Comparison of ENCODE assay signal across 8 cellular contexts in the genomic region with DNA sequence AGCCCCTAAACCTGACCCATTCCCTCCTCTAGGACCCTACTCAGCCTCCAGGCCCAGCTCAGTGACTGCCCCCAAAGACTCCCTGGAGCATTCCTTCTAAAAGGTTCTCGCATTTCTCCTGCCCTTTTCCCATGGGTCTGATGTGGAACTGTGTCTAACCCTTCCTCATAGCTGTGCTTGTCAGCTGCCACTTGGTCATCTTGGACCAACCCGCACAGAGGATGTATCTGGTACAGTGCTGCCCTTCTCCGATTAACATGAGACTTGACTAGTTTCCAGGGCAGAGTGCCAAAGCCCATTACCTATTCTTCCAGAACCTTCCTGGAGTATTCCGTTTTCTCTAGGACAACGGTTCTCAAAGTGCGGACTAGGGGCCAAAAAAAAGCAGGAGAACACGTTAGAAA. TPM values are rescaled to one million over a fixed set of nuclear protein-coding genes. Genes with fewer than 3 reads are reported as not detected.
A peak's percentile ranks its signal among the peaks of the same experiment; 100 is the strongest.
DNase-seq lines count a peak whose midpoint lies in the region; ATAC-seq, FAIRE-seq and TF ChIP-seq lines count a peak whose summit lies in the region.

No MANE protein-coding gene starts in this region.

- CTCF ChIA-PET in endothelial cell of umbilical vein (lab: Charles Lee): interaction anchor here (0.7 to 1.6 kb wide), 15 partner anchors 17 to 414 kb away, joined by 3 to 5 read pairs (median 3); no protein-coding TSS in a partner anchor

- H3K36me3 ChIP-seq in OCI-LY3 (replicated peaks; ENCODE audit: low read depth, low read length) (no peaks in the 10 kb centered on the region), endothelial cell of umbilical vein (ENCODE audit: control insufficient read depth in 2 of 2, extremely low read depth in 1 of 2, insufficient read depth in 2 of 2, low read length in 2 of 2) (no peaks in the 10 kb centered on the region)

- intact Hi-C loops in endothelial cell of umbilical vein (cut with micrococcal nuclease): loop anchor here (2.0 to 5.0 kb wide), 2 partner anchors 51 to 380 kb away; a partner anchor contains a TSS
- intact Hi-C loops in natural killer cell (cut with micrococcal nuclease): loop anchor here (1.0 to 10.0 kb wide), 3 partner anchors 50 to 387 kb away; a partner anchor contains a TSS

- TF ChIP-seq POLR2A in endothelial cell of umbilical vein (IDR thresholded peaks at IDR 0.05; ENCODE audit: low read depth, low read length): no peak

- H3K4me1 Mint-ChIP-seq in natural killer cell: peaks cover 29 to 36% of the 10 kb centered on the region in 2 donors

- H4K20me1 ChIP-seq in OCI-LY3 (ENCODE audit: insufficient read depth, low read length): no peaks in the 10 kb centered on the region
- no peaks in the 10 kb centered on the region for H4K20me1 ChIP-seq in endothelial cell of umbilical vein (replicated peaks; ENCODE audit: control insufficient read depth, extremely low read depth, insufficient read depth, low read length)

- peak overlapping the region; percentile 82 for H3K4me3 ChIP-seq in OCI-LY3 (ENCODE audit: low read length)
- peak overlapping the region in 2 of 3 experiments; percentile 17 to 78 for H3K4me3 ChIP-seq in endothelial cell of umbilical vein (replicated peaks in 1 of 3; ENCODE audit: insufficient read depth in 1 of 3, low read depth in 1 of 3, low read length in 3 of 3)

- in situ Hi-C loops in G401 (cut with HindIII; ENCODE audit: low sequenced_read_pairs): no loop called here

- H3K36me3 Mint-ChIP-seq in natural killer cell: no peaks in the 10 kb centered on the region

- H3K27ac ChIP-seq in OCI-LY3 (ENCODE audit: low read length) (peak overlapping the region; percentile 66), endothelial cell of umbilical vein (ENCODE audit: insufficient read depth, low read depth, low read length) (peak overlapping the region; percentile 87)

- H3K9me1 ChIP-seq in endothelial cell of umbilical vein (replicated peaks; ENCODE audit: control insufficient read depth, extremely low read depth, insufficient read depth, low read length): no peaks in the 10 kb centered on the region

- POLR2A ChIA-PET in endothelial cell of umbilical vein (lab: Charles Lee): interaction anchor here (1.2 kb wide), 1 partner anchor 9 kb away, joined by 3 read pairs; no protein-coding TSS in a partner anchor

- H3K9me3 ChIP-seq in OCI-LY3 (ENCODE audit: insufficient read depth, low read length) (no peaks in the 10 kb centered on the region), endothelial cell of umbilical vein (replicated peaks; ENCODE audit: control insufficient read depth, insufficient read depth, low read length) (no peaks in the 10 kb centered on the region)

- no peaks in the 10 kb centered on the region for H3K9me3 Mint-ChIP-seq in natural killer cell

- FAIRE-seq in endothelial cell of umbilical vein (lab: Jason Lieb, UNC): no peak

- H3K27me3 ChIP-seq in OCI-LY3 (ENCODE audit: low read depth, low read length) (no peaks in the 10 kb centered on the region), endothelial cell of umbilical vein (ENCODE audit: control insufficient read depth in 2 of 2, insufficient read depth in 2 of 2, low read length in 2 of 2) (no peaks in the 10 kb centered on the region)

- H3K27me3 Mint-ChIP-seq in natural killer cell (ENCODE audit: low read depth in 2 of 2): no peaks in the 10 kb centered on the region

- H3K9ac ChIP-seq in OCI-LY3 (ENCODE audit: low read length) (peak overlapping the region; percentile 72), endothelial cell of umbilical vein (replicated peaks; ENCODE audit: extremely low read depth, insufficient read depth, low read length) (peak overlapping the region; percentile 85)

- H3K4me1 ChIP-seq in OCI-LY3 (ENCODE audit: low read length): peaks cover 17% of the 10 kb centered on the region
- peaks cover 9% of the 10 kb centered on the region for H3K4me1 ChIP-seq in endothelial cell of umbilical vein (ENCODE audit: control insufficient read depth, extremely low read depth, insufficient read depth, low read length)

- H3K4me2 ChIP-seq in OCI-LY3 (ENCODE audit: low read length) (peak overlapping the region; percentile 77), endothelial cell of umbilical vein (ENCODE audit: insufficient read depth, low read length) (peak overlapping the region; percentile 61)

- peak overlapping the region; percentile 96 to 98 for H3K27ac Mint-ChIP-seq in natural killer cell

- BruUV-seq in endothelial cell of umbilical vein (replicated peaks; lab: Mats Ljungman, UMichigan): TSS peak; percentile 84

- no peak for TF ChIP-seq CTCF in OCI-LY3 (IDR thresholded peaks at IDR 0.05; ENCODE audit: low read depth, low read length)
- no peak for TF ChIP-seq CTCF in endothelial cell of umbilical vein (IDR thresholded peaks at IDR 0.05; ENCODE audit: extremely low read depth in 1 of 2, insufficient read depth in 1 of 2, low read depth in 1 of 2, low read length in 2 of 2)
- TF ChIP-seq CTCF in natural killer cell (IDR thresholded peaks at IDR 0.05): no peak

- H3K4me3 Mint-ChIP-seq in natural killer cell: peak overlapping the region; percentile 94

- peaks cover 9% of the 10 kb centered on the region; the same call in 1 of the 2 replicates for H3K79me2 ChIP-seq in OCI-LY3 (ENCODE audit: low read length)
- H3K79me2 ChIP-seq in endothelial cell of umbilical vein (ENCODE audit: control insufficient read depth, insufficient read depth, low read length): peaks cover 17% of the 10 kb centered on the region

- H2AFZ ChIP-seq in OCI-LY3 (ENCODE audit: low read depth, low read length) (peak overlapping the region; percentile 73), endothelial cell of umbilical vein (ENCODE audit: low read depth, low read length) (peak overlapping the region; percentile 87)

- dilution Hi-C loops in endothelial cell of umbilical vein (cut with MboI; ENCODE audit: extremely low pct_ligation_motif_present, low sequenced_read_pairs): no loop called here

- DNase-seq in NCI-H2227 (lab: John Stamatoyannopoulos, UW; ENCODE audit: unreplicated experiment) (peak; percentile 62), NCI-H2227 treated with DMSO at 0.1 percent for 48 hours (lab: John Stamatoyannopoulos, UW) (no peak), endothelial cell of umbilical vein (ENCODE audit: low read depth, low spot score) (no peak), natural killer cell (no peak), G401 (ENCODE audit: low spot score) (no peak)

- ATAC-seq in natural killer cell (peak in 2 of 3 donors; percentile 4 to 9), HG02610 (IDR thresholded peaks at IDR 0.05; ENCODE audit: unreplicated experiment) (no peak), HG02763 (IDR thresholded peaks at IDR 0.05; ENCODE audit: unreplicated experiment) (no peak)

TF ChIP-seq in endothelial cell of umbilical vein, 7 proteins besides CTCF, POLR2A, EP300 and RAD21:
- no peak for TF ChIP-seq FOS (IDR thresholded peaks at IDR 0.05; ENCODE audit: borderline replicate concordance, insufficient read depth, low read length)
- TF ChIP-seq POLR2AphosphoS5 (IDR thresholded peaks at IDR 0.05; ENCODE audit: insufficient read depth, low read depth, low read length): no peak

RNA-seq across cellular contexts. Expression of a gene that starts 0.5 kb away (rescaled TPM):
- total RNA-seq in endothelial cell of umbilical vein (47.9 and 49.7 TPM in 2 replicates), natural killer cell (10 to 100 TPM; 21.4 to 25.0 (median 23.6) TPM)
- 18.2 and 19.6 TPM in 2 replicates for polyA plus RNA-seq in endothelial cell of umbilical vein
- polyA plus RNA-seq in endothelial cell of umbilical vein (2011; cell fraction: cytosol; rRNA removed): 35.6 and 39.7 TPM in 2 replicates
- 18.4 and 22.0 TPM in 2 replicates for polyA plus RNA-seq in endothelial cell of umbilical vein (2011; cell fraction: nucleus; rRNA removed)
- polyA plus RNA-seq in endothelial cell of umbilical vein (2012): 55.6 and 76.1 TPM in 2 replicates
- 5.2 and 6.5 TPM in 2 replicates for polyA minus RNA-seq in endothelial cell of umbilical vein
- polyA minus RNA-seq in endothelial cell of umbilical vein (2011; cell fraction: cytosol; rRNA and poly(A)+ RNA removed): 6.5 TPM
- 4.0 and 6.3 TPM in 2 replicates for polyA minus RNA-seq in endothelial cell of umbilical vein (2011; cell fraction: nucleus; rRNA and poly(A)+ RNA removed)
- 57.2 and 70.7 TPM in 2 replicates for total RNA-seq in G401 (2014; rRNA removed; shearing (Covaris generic))

RNA-seq across cellular contexts. Expression of a gene that starts 50.7 kb away (rescaled TPM):
- total RNA-seq in endothelial cell of umbilical vein: 38.7 and 45.1 TPM in 2 replicates
- polyA plus RNA-seq in endothelial cell of umbilical vein: 5.7 and 8.8 TPM in 2 replicates
- polyA plus RNA-seq in endothelial cell of umbilical vein (2011; cell fraction: cytosol; rRNA removed): 7.8 and 9.7 TPM in 2 replicates
- polyA plus RNA-seq in endothelial cell of umbilical vein (2011; cell fraction: nucleus; rRNA removed): 10.7 and 13.5 TPM in 2 replicates
- 28.5 and 31.6 TPM in 2 replicates for polyA plus RNA-seq in endothelial cell of umbilical vein (2012)
- polyA minus RNA-seq in endothelial cell of umbilical vein: 21.2 and 21.3 TPM in 2 replicates
- polyA minus RNA-seq in endothelial cell of umbilical vein (2011; cell fraction: cytosol; rRNA and poly(A)+ RNA removed): 34.8 TPM
- 13.5 and 18.9 TPM in 2 replicates for polyA minus RNA-seq in endothelial cell of umbilical vein (2011; cell fraction: nucleus; rRNA and poly(A)+ RNA removed)
- total RNA-seq in natural killer cell: 10 to 100 TPM; 13.9 to 16.4 (median 15.0) TPM
- 11.6 and 20.4 TPM in 2 replicates for total RNA-seq in G401 (2014; rRNA removed; shearing (Covaris generic))

Comparison
In these comparisons a context has a peak if more than half of its experiments do, and no peak if none do; other contexts are left out.
1. ATAC-seq: peak in natural killer cell (2 of 3); none in HG02610 (single experiment) and HG02763 (single experiment).